1 cellular context compared by ENCODE assay signal in genomic region chr17:35587074-35587961, GRCh38.
TF ChIP-seq lines count a peak whose summit lies in the region.

AP2B1 (plus strand) TSS chr17:35587322; CDS start chr17:35594031, 6,709 bp downstream.

TF ChIP-seq in K562, 482 proteins besides CTCF, POLR2A, EP300 and RAD21 (continued from another document and continues in another):
- TF ChIP-seq HNRNPK (IDR thresholded peaks at IDR 0.05; ENCODE audit: low read depth, low read length, poor library complexity, severe bottlenecking) = no peak
- no peak for TF ChIP-seq ZNF274 (IDR thresholded peaks at IDR 0.05; ENCODE audit: borderline replicate concordance, low read depth, low read length)
- TF ChIP-seq ETV1 (tag; conservative IDR thresholded peaks at IDR 0.05; ENCODE audit: low read depth) = peak; percentile 93
- peak; percentile 100 for TF ChIP-seq CREM (IDR thresholded peaks at IDR 0.05; ENCODE audit: low read depth)
- TF ChIP-seq ZNF75A (CRISPR knock-in tag; IDR thresholded peaks at IDR 0.05) = no peak
- TF ChIP-seq FOXK1 (CRISPR knock-in tag; IDR thresholded peaks at IDR 0.05; ENCODE audit: borderline replicate concordance) = peak; percentile 96
- no peak for TF ChIP-seq PTBP1 (IDR thresholded peaks at IDR 0.05; ENCODE audit: low read depth, low read length)
- TF ChIP-seq DLX4 (CRISPR knock-in tag; IDR thresholded peaks at IDR 0.05) = no peak
- TF ChIP-seq ZNF354B (CRISPR knock-in tag; IDR thresholded peaks at IDR 0.05) = no peak
- TF ChIP-seq TCF15 (CRISPR knock-in tag; IDR thresholded peaks at IDR 0.05) = no peak
- TF ChIP-seq ZNF184 (CRISPR knock-in tag; IDR thresholded peaks at IDR 0.05) = no peak
- TF ChIP-seq ATF2 (CRISPR knock-in tag; IDR thresholded peaks at IDR 0.05) = peak; percentile 38; the same call in 1 of the 2 replicates
- TF ChIP-seq POLR2AphosphoS2 (IDR thresholded peaks at IDR 0.05; ENCODE audit: low read length) = no peak
- no peak for TF ChIP-seq RBM15 (IDR thresholded peaks at IDR 0.05; ENCODE audit: insufficient read depth, low read length)
- no peak for TF ChIP-seq MTF1 (CRISPR knock-in tag; IDR thresholded peaks at IDR 0.05; ENCODE audit: borderline replicate concordance)
- TF ChIP-seq ZBTB7A (IDR thresholded peaks at IDR 0.05; ENCODE audit: borderline replicate concordance, control insufficient read depth, low read depth, low read length) = peak; percentile 49; the same call in 1 of the 2 replicates
- 0 out of 2 replicates have a peak, but pooled peaks have one; percentile 49 for TF ChIP-seq OTX1 (CRISPR knock-in tag; IDR thresholded peaks at IDR 0.05)
- no peak for TF ChIP-seq THAP7 (CRISPR knock-in tag; IDR thresholded peaks at IDR 0.05)
- TF ChIP-seq RCOR1 (IDR thresholded peaks at IDR 0.05; ENCODE audit: borderline replicate concordance in 1 of 2, low read depth in 2 of 2, low read length in 2 of 2) = no peak; a peak in 1 of 4 replicates
- TF ChIP-seq NR4A1 (CRISPR knock-in tag; IDR thresholded peaks at IDR 0.05) = no peak
- peak; percentile 31; the same call in 1 of the 2 replicates for TF ChIP-seq NR4A1 (tag; IDR thresholded peaks at IDR 0.05)
- TF ChIP-seq SIRT6 (IDR thresholded peaks at IDR 0.05; ENCODE audit: low read depth, low read length) = no peak
- TF ChIP-seq IRF2 (CRISPR knock-in tag; IDR thresholded peaks at IDR 0.05) = no peak
- no peak for TF ChIP-seq RBM34 (IDR thresholded peaks at IDR 0.05; ENCODE audit: borderline replicate concordance, insufficient read depth, low read length)
- peak; percentile 92 for TF ChIP-seq DIDO1 (tag; IDR thresholded peaks at IDR 0.05; ENCODE audit: low read depth)
- no peak for TF ChIP-seq HSF4 (CRISPR knock-in tag; IDR thresholded peaks at IDR 0.05; ENCODE audit: borderline replicate concordance)
- no peak for TF ChIP-seq GTF2B (IDR thresholded peaks at IDR 0.05; ENCODE audit: extremely low read depth, insufficient read length)
- peak in 2 of 3 experiments; percentile 84 to 97; a peak in 4 of 6 replicates for TF ChIP-seq ZBTB11 (CRISPR knock-in tag; IDR thresholded peaks at IDR 0.05)
- no peak for TF ChIP-seq TAL1 (IDR thresholded peaks at IDR 0.05)
- peak; percentile 100 for TF ChIP-seq ZBTB12 (CRISPR knock-in tag; IDR thresholded peaks at IDR 0.05)
- no peak for TF ChIP-seq SMARCB1 (IDR thresholded peaks at IDR 0.05; ENCODE audit: insufficient read length, low read depth)
- 0 out of 4 replicates have a peak, but pooled peaks of 1 of the 2 experiments have one; percentile 7 for TF ChIP-seq ARNT (IDR thresholded peaks at IDR 0.05)
- no peak; the same call in 1 of the 2 replicates for TF ChIP-seq ZBTB9 (CRISPR knock-in tag; IDR thresholded peaks at IDR 0.05)
- TF ChIP-seq MAZ (CRISPR knock-in tag; conservative IDR thresholded peaks at IDR 0.05 in 1 of 2, IDR thresholded peaks at IDR 0.05 in 1 of 2) = peak; percentile 56 to 92; a peak in 2 of 4 replicates
- TF ChIP-seq CBX3 (IDR thresholded peaks at IDR 0.05; ENCODE audit: borderline replicate concordance in 1 of 2, low read length in 2 of 2) = peak in 1 of 2 experiments; percentile 70; a peak in 2 of 3 replicates
- no peak; the same call in none of the 2 replicates for TF ChIP-seq L3MBTL2 (IDR thresholded peaks at IDR 0.05)
- TF ChIP-seq ZNF143 (CRISPR knock-in tag; IDR thresholded peaks at IDR 0.05) = no peak
- TF ChIP-seq SREBF2 (CRISPR knock-in tag; IDR thresholded peaks at IDR 0.05) = no peak
- no peak for TF ChIP-seq ZNF699 (CRISPR knock-in tag; IDR thresholded peaks at IDR 0.05; ENCODE audit: insufficient replicate concordance)
- TF ChIP-seq ASH1L (IDR thresholded peaks at IDR 0.05; ENCODE audit: borderline replicate concordance, low read depth, partially characterized antibody) = no peak
- TF ChIP-seq KLF6 (CRISPR knock-in tag; IDR thresholded peaks at IDR 0.05; ENCODE audit: borderline replicate concordance) = no peak
- TF ChIP-seq ZNF398 (CRISPR knock-in tag; IDR thresholded peaks at IDR 0.05) = no peak
- TF ChIP-seq TRIM25 (IDR thresholded peaks at IDR 0.05; ENCODE audit: borderline replicate concordance) = peak; percentile 78
- TF ChIP-seq PREB (CRISPR knock-in tag; IDR thresholded peaks at IDR 0.05) = no peak
- TF ChIP-seq ZNF518B (CRISPR knock-in tag; IDR thresholded peaks at IDR 0.05) = no peak
- TF ChIP-seq NFIX (CRISPR knock-in tag; IDR thresholded peaks at IDR 0.05; ENCODE audit: low read depth) = no peak
